Comparison of ENCODE assay signal across 7 cellular contexts in the genomic region with DNA sequence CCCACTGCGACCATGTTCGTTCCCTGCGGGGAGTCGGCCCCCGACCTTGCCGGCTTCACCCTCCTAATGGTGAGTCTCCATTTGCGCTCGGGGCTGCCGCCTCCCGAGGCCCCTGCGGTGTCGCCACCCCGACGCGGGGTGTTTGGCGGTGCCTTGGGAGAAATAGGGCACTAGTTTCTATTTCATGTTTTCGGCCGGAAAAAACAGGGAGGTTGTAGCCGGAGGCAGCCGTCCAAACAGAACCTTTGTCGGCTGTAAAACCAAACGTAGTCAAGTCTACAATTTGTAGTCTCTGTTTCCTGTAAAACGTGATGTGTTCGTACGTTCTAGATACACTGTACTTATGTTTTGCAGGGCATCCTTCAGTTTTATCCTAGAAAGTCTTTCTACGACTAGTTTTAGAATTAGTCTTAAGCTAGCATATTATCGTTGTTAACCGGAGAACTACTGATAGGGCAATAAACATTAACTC. TPM values are rescaled to one million over a fixed set of nuclear protein-coding genes. Genes with fewer than 3 reads are reported as not detected.
DNase-seq lines count a peak whose midpoint lies in the region; ATAC-seq and TF ChIP-seq lines count a peak whose summit lies in the region.

No MANE protein-coding gene starts in this region.

- H3K4me2 ChIP-seq in KMS-11: peak overlapping the region; percentile 54

- H3K27ac ChIP-seq in KMS-11 (peak overlapping the region; percentile 97), duodenal mucosa (ENCODE audit: low read depth, low read length) (peak overlapping the region; percentile 97)

- no peaks in the 10 kb centered on the region for H3K27me3 Mint-ChIP-seq in neural crest cell (ENCODE audit: low read depth)

- peak overlapping the region; percentile 100 for H3K27ac Mint-ChIP-seq in neural crest cell (ENCODE audit: unreplicated experiment)

- H3K9ac ChIP-seq in KMS-11: peak overlapping the region; percentile 100
- peak overlapping the region; percentile 90 for H3K9ac ChIP-seq in duodenal mucosa (ENCODE audit: low read depth in 1 of 2, low read length in 2 of 2)

- peak; percentile 38 for ATAC-seq in GM19463 (IDR thresholded peaks at IDR 0.05; ENCODE audit: unreplicated experiment)

- TF ChIP-seq CTCF in KMS-11 (conservative IDR thresholded peaks at IDR 0.05; ENCODE audit: low read depth, low read length) (no peak), neural crest cell (conservative IDR thresholded peaks at IDR 0.05) (no peak)

- H3K36me3 ChIP-seq in KMS-11 (ENCODE audit: insufficient read depth): peaks cover 10% of the 10 kb centered on the region; the same call in 1 of the 2 replicates
- peaks cover 7 to 21% of the 10 kb centered on the region in 2 donors for H3K36me3 ChIP-seq in duodenal mucosa (ENCODE audit: control insufficient read depth in 1 of 2, insufficient read depth in 2 of 2, low read length in 2 of 2)

- H2AFZ ChIP-seq in KMS-11 (ENCODE audit: low read depth): peak overlapping the region; percentile 87

- H3K4me3 Mint-ChIP-seq in neural crest cell: peak overlapping the region; percentile 96

- H3K4me1 Mint-ChIP-seq in neural crest cell: peaks cover 37% of the 10 kb centered on the region

- peaks cover 31% of the 10 kb centered on the region for H3K4me1 ChIP-seq in KMS-11 (ENCODE audit: low read depth, poor library complexity, severe bottlenecking)
- H3K4me1 ChIP-seq in duodenal mucosa (ENCODE audit: control insufficient read depth in 1 of 2, insufficient read depth in 2 of 2, low read length in 2 of 2): peaks cover 23 to 28% of the 10 kb centered on the region in 2 donors

- H3K79me2 ChIP-seq in KMS-11 (ENCODE audit: insufficient read depth, low read depth): peaks cover 68% of the 10 kb centered on the region

- H4K20me1 ChIP-seq in KMS-11 (ENCODE audit: insufficient read depth): no peaks in the 10 kb centered on the region

- no peak for DNase-seq in neural crest cell (ENCODE audit: low read depth, low spot score)
- DNase-seq in DMS 273 treated with DMSO at 0.1 percent for 48 hours (lab: John Stamatoyannopoulos, UW): no peak
- DNase-seq in hepatic stellate cell (ENCODE audit: low spot score): no peak
- DNase-seq in HuH-7.5 (ENCODE audit: low spot score): no peak

- H3K9me3 ChIP-seq in duodenal mucosa (ENCODE audit: control insufficient read depth in 1 of 2, low read length in 2 of 2): no peaks in the 10 kb centered on the region

- no peaks in the 10 kb centered on the region for H3K9me3 Mint-ChIP-seq in neural crest cell

- H3K4me3 ChIP-seq in KMS-11 (IDR thresholded peaks at IDR 0.05; ENCODE audit: insufficient read depth, low read depth, low read length): no peak overlapping the region
- H3K4me3 ChIP-seq in duodenal mucosa (ENCODE audit: low read depth in 1 of 2, low read length in 2 of 2): peak overlapping the region; percentile 94 to 98

- H3K27me3 ChIP-seq in KMS-11 (ENCODE audit: insufficient read depth, low read depth) (no peaks in the 10 kb centered on the region), duodenal mucosa (ENCODE audit: control insufficient read depth in 1 of 2, insufficient read depth in 2 of 2, low read length in 2 of 2) (no peaks in the 10 kb centered on the region)

- H3K36me3 Mint-ChIP-seq in neural crest cell (ENCODE audit: low read depth): peaks cover 10% of the 10 kb centered on the region

RNA-seq across cellular contexts. Expression of a gene that starts 0.3 kb away (rescaled TPM):
- total RNA-seq in neural crest cell: 61.4 and 69.0 TPM in 2 replicates

RNA-seq across cellular contexts. Expression of a gene that starts 0.6 kb away (rescaled TPM):
- total RNA-seq in neural crest cell: 11.2 and 15.4 TPM in 2 replicates

RNA-seq across cellular contexts. Expression of a gene that starts 45.2 kb away (rescaled TPM):
- total RNA-seq in neural crest cell: 34.9 and 40.5 TPM in 2 replicates
